ENCODE assay signal across 8 cellular contexts in genomic region chr1:174875306-174875705, GRCh38.
A peak's percentile ranks its signal among the peaks of the same experiment; 100 is the strongest.
DNase-seq lines count a peak whose midpoint lies in the region; ATAC-seq and TF ChIP-seq lines count a peak whose summit lies in the region.

No MANE protein-coding gene starts in this region.

- peaks cover 0 to 4% (median 0%) of the 10 kb centered on the region in 3 donors for H3K36me3 ChIP-seq in Peyer's patch
- no peaks in the 10 kb centered on the region for H3K36me3 ChIP-seq in stomach
- H3K36me3 ChIP-seq in testis (ENCODE audit: low read depth, missing control alignments), result no peaks in the 10 kb centered on the region

- peak overlapping the region; percentile 35 for H3K4me3 Mint-ChIP-seq in natural killer cell
- H3K4me3 Mint-ChIP-seq in natural killer cell treated with Interleukin-12 subunit alpha and Interleukin-12 subunit beta and Interleukin-15 and Interleukin-18, amount 100 ng/mL, for 72 hours, result no peak overlapping the region

- no peaks in the 10 kb centered on the region for H3K27me3 Mint-ChIP-seq in natural killer cell (ENCODE audit: low read depth in 2 of 2)
- no peaks in the 10 kb centered on the region for H3K27me3 Mint-ChIP-seq in natural killer cell treated with Interleukin-12 subunit alpha and Interleukin-12 subunit beta and Interleukin-15 and Interleukin-18, amount 100 ng/mL, for 72 hours

- H3K4me1 ChIP-seq in Peyer's patch (no peaks in the 10 kb centered on the region), stomach (peaks cover 0 to 17% (median 6%) of the 10 kb centered on the region in 4 donors), testis (no peaks in the 10 kb centered on the region)

- H3K27me3 ChIP-seq in Peyer's patch (no peaks in the 10 kb centered on the region), stomach (no peaks in the 10 kb centered on the region), testis (no peaks in the 10 kb centered on the region)

- H3K27ac ChIP-seq in Peyer's patch (peak overlapping the region in 3 of 4 donors; percentile 30 to 73 (median 48)), stomach (peak overlapping the region; percentile 52 to 87 (median 67)), testis (no peak overlapping the region)

- DNase-seq in natural killer cell (no peak), Peyer's patch (peak; percentile 54 to 86 (median 73)), epithelial cell of esophagus (ENCODE audit: low read depth) (peak; percentile 73), stomach (peak; percentile 89), testis (no peak)
- DNase-seq in natural killer cell treated with Interleukin-12 subunit alpha and Interleukin-12 subunit beta and Interleukin-15 and Interleukin-18, amount 100 ng/mL, for 72 hours (ENCODE audit: low spot score), result no peak

- no peak for TF ChIP-seq CTCF in natural killer cell (IDR thresholded peaks at IDR 0.05)
- TF ChIP-seq CTCF in Peyer's patch (IDR thresholded peaks at IDR 0.05), result no peak
- no peak for TF ChIP-seq CTCF in epithelial cell of esophagus (IDR thresholded peaks at IDR 0.05; ENCODE audit: insufficient read depth, low read depth, low read length, missing control alignments)
- no peak for TF ChIP-seq CTCF in stomach (IDR thresholded peaks at IDR 0.05)
- TF ChIP-seq CTCF in testis (IDR thresholded peaks at IDR 0.05), result no peak

- H3K9me3 ChIP-seq in Peyer's patch (no peaks in the 10 kb centered on the region), stomach (no peaks in the 10 kb centered on the region), testis (no peaks in the 10 kb centered on the region)

- peaks cover 19 to 21% of the 10 kb centered on the region in 2 donors for H3K4me1 Mint-ChIP-seq in natural killer cell
- peaks cover 14 to 18% of the 10 kb centered on the region in 2 donors for H3K4me1 Mint-ChIP-seq in natural killer cell treated with Interleukin-12 subunit alpha and Interleukin-12 subunit beta and Interleukin-15 and Interleukin-18, amount 100 ng/mL, for 72 hours (ENCODE audit: low read depth in 2 of 2)

- no peak for TF ChIP-seq EP300 in stomach (IDR thresholded peaks at IDR 0.05)

- 23 to 53% (median 36%) methylated on average over 4 of the region's 4 CpGs for whole genome bisulfite sequencing in stomach, 5 donors
- 76 to 93% methylated on average over 4 of the region's 4 CpGs for WGBS in testis, 2 donors

- H3K4me3 ChIP-seq in Peyer's patch, result peak overlapping the region in 2 of 4 donors; percentile 39 to 41
- no peak overlapping the region for H3K4me3 ChIP-seq in epithelial cell of esophagus (ENCODE audit: low read length)
- peak overlapping the region; percentile 9 to 42 (median 28) for H3K4me3 ChIP-seq in stomach
- no peak overlapping the region for H3K4me3 ChIP-seq in testis

- peak overlapping the region in 1 of 2 donors; percentile 84 for H3K27ac Mint-ChIP-seq in natural killer cell
- peak overlapping the region in 1 of 2 donors; percentile 59 for H3K27ac Mint-ChIP-seq in natural killer cell treated with Interleukin-12 subunit alpha and Interleukin-12 subunit beta and Interleukin-15 and Interleukin-18, amount 100 ng/mL, for 72 hours

- intact Hi-C loops in natural killer cell (cut with micrococcal nuclease), result no loop called here
- intact Hi-C loops in stomach (cut with DNase I; ENCODE audit: low total_unique reads), result no loop called here
- intact Hi-C loops in testis (cut with DNase I; ENCODE audit: low total_unique reads), result no loop called here

- H3K36me3 Mint-ChIP-seq in natural killer cell, result no peaks in the 10 kb centered on the region
- no peaks in the 10 kb centered on the region for H3K36me3 Mint-ChIP-seq in natural killer cell treated with Interleukin-12 subunit alpha and Interleukin-12 subunit beta and Interleukin-15 and Interleukin-18, amount 100 ng/mL, for 72 hours

- ATAC-seq in natural killer cell (no peak), SK-N-SH treated with all-trans-retinoic acid at 6 μM for 48 hours (no peak), GM18517 (IDR thresholded peaks at IDR 0.05; ENCODE audit: unreplicated experiment) (no peak)
- no peak for ATAC-seq in natural killer cell treated with Interleukin-12 subunit alpha and Interleukin-12 subunit beta and Interleukin-15 and Interleukin-18, amount 100 ng/mL, for 72 hours

- TF ChIP-seq POLR2A in Peyer's patch (IDR thresholded peaks at IDR 0.05) (peak in 1 of 2 donors; percentile 28), stomach (IDR thresholded peaks at IDR 0.05) (no peak), testis (IDR thresholded peaks at IDR 0.05) (no peak)

- no peaks in the 10 kb centered on the region for H3K9me3 Mint-ChIP-seq in natural killer cell
- no peaks in the 10 kb centered on the region for H3K9me3 Mint-ChIP-seq in natural killer cell treated with Interleukin-12 subunit alpha and Interleukin-12 subunit beta and Interleukin-15 and Interleukin-18, amount 100 ng/mL, for 72 hours

TF ChIP-seq in SK-N-SH treated with all-trans-retinoic acid at 6 μM for 48 hours, 23 proteins besides CTCF, POLR2A, EP300 and RAD21:
- TF ChIP-seq CREB5 (CRISPR knock-in tag; IDR thresholded peaks at IDR 0.05; ENCODE audit: low read depth) (no peak), ZNF565 (CRISPR knock-in tag; conservative IDR thresholded peaks at IDR 0.05; ENCODE audit: low read depth) (no peak), RARB (CRISPR knock-in tag; IDR thresholded peaks at IDR 0.05) (no peak), ARNTL (CRISPR knock-in tag; IDR thresholded peaks at IDR 0.05; ENCODE audit: borderline replicate concordance, low read depth) (no peak), TOX (CRISPR knock-in tag; IDR thresholded peaks at IDR 0.05; ENCODE audit: borderline replicate concordance) (no peak), ISL1 (CRISPR knock-in tag; IDR thresholded peaks at IDR 0.05) (no peak), CSRNP3 (CRISPR knock-in tag; IDR thresholded peaks at IDR 0.05) (no peak), TSHZ2 (CRISPR knock-in tag; IDR thresholded peaks at IDR 0.05) (no peak), ZNF8 (CRISPR knock-in tag; IDR thresholded peaks at IDR 0.05) (no peak)

Comparison
In these comparisons a context has a peak if more than half of its experiments do, and no peak if none do; other contexts are left out.
1. DNase-seq: peak in Peyer's patch (3 of 3), epithelial cell of esophagus (single experiment) and stomach (single experiment); none in natural killer cell (single experiment), natural killer cell treated with Interleukin-12 subunit alpha and Interleukin-12 subunit beta and Interleukin-15 and Interleukin-18, amount 100 ng/mL, for 72 hours (single experiment) and testis (single experiment).
2. H3K27ac ChIP-seq: peak in Peyer's patch (3 of 4) and stomach (5 of 5); none in testis (0 of 2).
3. H3K4me3 ChIP-seq: peak in stomach (4 of 4); none in epithelial cell of esophagus (single experiment) and testis (0 of 2).